In genomic region chr3:132209860-132210259, GRCh38 we compare ENCODE assay signal across 20 cellular contexts.
"Had no signal": no experiment of that assay in that cellular context is flagged by ENCODE, and none has a peak within 500 bp of the region (broad histone marks: within the 10 kb centered on the region; RNA-seq: fewer than 3 reads in every experiment).

No MANE protein-coding gene starts in this region.

- H3K4me1 ChIP-seq: breast epithelium had no signal

- H3K36me3 ChIP-seq: breast epithelium had no signal

- H3K27me3 ChIP-seq: breast epithelium had no signal

- H3K9me3 ChIP-seq: breast epithelium, SK-N-SH had no signal

- DNase-seq: activated B cell treated with CpG ODN at 0.5 μM for 24 hours; activated CD4-positive, alpha-beta T cell treated with anti-CD3 and anti-CD28 coated beads, Interleukin-2, amount 50 U/mL, for 1 hour; activated CD8-positive, alpha-beta memory T cell treated with anti-CD3 and anti-CD28 coated beads, Interleukin-2, amount 50 U/mL, for 48 hours; activated CD8-positive, alpha-beta T cell treated with anti-CD3 and anti-CD28 coated beads for 36 hours; activated naive CD4-positive, alpha-beta T cell treated with anti-CD3 and anti-CD28 coated beads, Interleukin-2, amount 50 U/mL, for 16 hours; activated naive CD8-positive, alpha-beta T cell treated with anti-CD3 and anti-CD28 coated beads, Interleukin-2, amount 10 ng/mL, durations not matched to agents 7 days and 5 days; activated T-cell treated with anti-CD3 and anti-CD28 coated beads, Interleukin-2, amount 50 U/mL, for 1 hour; aorta; caudate nucleus; NCI-H1092 treated with DMSO at 0.1 percent for 48 hours; NCI-H1417 treated with DMSO at 0.1 percent for 48 hours; NCI-H1694 treated with DMSO at 0.1 percent for 48 hours; NCI-H2029 treated with DMSO at 0.1 percent for 48 hours; NCI-H510A treated with DMSO at 0.1 percent for 48 hours; NCI-H69; NK-92 treated with Interleukin-12 subunit alpha and Interleukin-12 subunit beta, amount 100 ng/mL, for 24 hours; RPMI8226; SK-N-SH; T-helper 1 cell had no signal

- H3K4me3 ChIP-seq: breast epithelium had no signal
